ENCODE assay signal across 8 cellular contexts in genomic region chr1:212368073-212368484, GRCh38. TPM values are rescaled to one million over a fixed set of nuclear protein-coding genes. Genes with fewer than 3 reads are reported as not detected.
A peak's percentile ranks its signal among the peaks of the same experiment; 100 is the strongest.
DNase-seq lines count a peak whose midpoint lies in the region; ATAC-seq and TF ChIP-seq lines count a peak whose summit lies in the region.

No MANE protein-coding gene starts in this region.

- H3K9ac ChIP-seq in mammary epithelial cell (ENCODE audit: insufficient read depth, low read length): no peak overlapping the region

- H3K27me3 ChIP-seq in H7 (ENCODE audit: control insufficient read depth, insufficient read depth, low read length): no peaks in the 10 kb centered on the region
- no peaks in the 10 kb centered on the region for H3K27me3 ChIP-seq in mammary epithelial cell (ENCODE audit: insufficient read depth, low read length)
- no peaks in the 10 kb centered on the region for H3K27me3 ChIP-seq in kidney epithelial cell (ENCODE audit: control insufficient read depth, insufficient read depth, low read length)

- no peak overlapping the region for H3K27ac ChIP-seq in mammary epithelial cell (ENCODE audit: insufficient read depth, low read depth, low read length)

- WGBS in mammary epithelial cell (ENCODE audit: low coverage, missing lambda C conversion rate): 42% methylated on average over 3 of the region's 3 CpGs

- in situ Hi-C loops in mammary epithelial cell (cut with MboI; ENCODE audit: low sequenced_read_pairs in 2 of 2): loop anchor here in 1 of 2 donors (10.0 to 25.0 kb wide), 2 partner anchors 303 to 681 kb away; partner anchors contain the start of gene NEK2

- H3K4me1 ChIP-seq in mammary epithelial cell (ENCODE audit: insufficient read depth, low read length): no peaks in the 10 kb centered on the region

- CTCF ChIA-PET in mammary epithelial cell (lab: Charles Lee; ENCODE audit: low non-redundant PET): interaction anchor here (0.6 kb wide), 3 partner anchors 306 to 632 kb away, joined by 3 to 5 read pairs (median 3); no protein-coding TSS in a partner anchor

- no peak for ATAC-seq in HG02623 (IDR thresholded peaks at IDR 0.05; ENCODE audit: unreplicated experiment)

- intact Hi-C loops in mammary epithelial cell (cut with micrococcal nuclease): loop anchor here (1.0 to 5.0 kb wide), 6 partner anchors 75 to 688 kb away; no protein-coding TSS in a partner anchor

- TF ChIP-seq POLR2A in NB4 (IDR thresholded peaks at IDR 0.05; ENCODE audit: extremely low read depth, insufficient read length): no peak

- H3K9me3 ChIP-seq in mammary epithelial cell (replicated peaks; ENCODE audit: insufficient read depth, low read length): no peaks in the 10 kb centered on the region

- H3K36me3 ChIP-seq in H7 (replicated peaks; ENCODE audit: control insufficient read depth, insufficient read depth, low read length) (peaks cover 2% of the 10 kb centered on the region), mammary epithelial cell (ENCODE audit: insufficient read depth, low read length) (peaks cover 2% of the 10 kb centered on the region), kidney epithelial cell (ENCODE audit: control insufficient read depth, insufficient read depth, low read length) (no peaks in the 10 kb centered on the region)

- H3K4me2 ChIP-seq in mammary epithelial cell (ENCODE audit: insufficient read depth, low read depth, low read length): no peak overlapping the region

- DNase-seq in GM03348 (ENCODE audit: low spot score): peak; percentile 86
- peak; percentile 75 for DNase-seq in H7
- DNase-seq in NB4 (ENCODE audit: low read depth): peak; percentile 78
- peak in 4 of 5 experiments; percentile 23 to 80 (median 32) for DNase-seq in T-helper 2 cell
- peak; percentile 54 for DNase-seq in mammary epithelial cell
- peak; percentile 18 for DNase-seq in kidney epithelial cell (ENCODE audit: low read depth)
- peak; percentile 16 to 39 for DNase-seq in stimulated activated CD4-positive, alpha-beta T cell treated with anti-CD3 and anti-CD28 coated beads, Interleukin-4, amount 100 ng/mL, for 4 hours

- dilution Hi-C loops in mammary epithelial cell (cut with HindIII; ENCODE audit: low sequenced_read_pairs): loop anchor here (25.0 kb wide), 1 partner anchor 681 kb away; the partner anchor contains the start of gene NEK2

- H2AFZ ChIP-seq in mammary epithelial cell (ENCODE audit: low read depth, low read length): no peak overlapping the region

- TF ChIP-seq CTCF in NB4 (IDR thresholded peaks at IDR 0.05; ENCODE audit: low read depth, low read length): peak; percentile 91
- peak; percentile 90 to 96 for TF ChIP-seq CTCF in mammary epithelial cell (conservative IDR thresholded peaks at IDR 0.05 in 1 of 2, IDR thresholded peaks at IDR 0.05 in 1 of 2; ENCODE audit: extremely low read depth in 1 of 2, insufficient read depth in 1 of 2, low read depth in 1 of 2, low read length in 2 of 2)
- TF ChIP-seq CTCF in kidney epithelial cell (IDR thresholded peaks at IDR 0.05; ENCODE audit: insufficient read depth, low read length, poor library complexity, severe bottlenecking): peak; percentile 79

- H3K4me3 ChIP-seq in H7 (ENCODE audit: insufficient read depth, low read depth, low read length) (no peak overlapping the region), NB4 (ENCODE audit: low read depth, low read length) (no peak overlapping the region), mammary epithelial cell (replicated peaks in 1 of 3; ENCODE audit: insufficient read depth in 1 of 3, low read depth in 2 of 3, low read length in 3 of 3) (no peak overlapping the region), kidney epithelial cell (ENCODE audit: low read depth, low read length) (no peak overlapping the region)

- no peaks in the 10 kb centered on the region for H4K20me1 ChIP-seq in mammary epithelial cell (ENCODE audit: insufficient read depth, low read length)

- no peaks in the 10 kb centered on the region for H3K79me2 ChIP-seq in mammary epithelial cell (ENCODE audit: insufficient read depth, low read length)

- BruUV-seq in mammary epithelial cell (replicated peaks; lab: Mats Ljungman, UMichigan): no TSS peak

RNA-seq across cellular contexts. Expression of gene PACC1, which starts 46.6 kb away (rescaled TPM):
- 41.3 and 49.7 TPM in 2 replicates for total RNA-seq in H7 (2014; rRNA removed; shearing (Covaris generic))
- total RNA-seq in mammary epithelial cell (10 to 100 TPM; 10.2 to 10.7 TPM), kidney epithelial cell (41.3 and 43.2 TPM in 2 replicates)
- 9.8 TPM for polyA plus RNA-seq in mammary epithelial cell
- 8.5 TPM for polyA minus RNA-seq in mammary epithelial cell

Comparison
In these comparisons a context has a peak if more than half of its experiments do, and no peak if none do; other contexts are left out.
1. DNase-seq: peak in every context shown above with its lines; median percentile 86 in GM03348; 78 in NB4; 75 in H7; 54 in mammary epithelial cell; 32 in T-helper 2 cell; 28 in stimulated activated CD4-positive, alpha-beta T cell treated with anti-CD3 and anti-CD28 coated beads, Interleukin-4, amount 100 ng/mL, for 4 hours; 18 in kidney epithelial cell.